8 cellular contexts compared by ENCODE assay signal in genomic region chr5:134436523-134437339, GRCh38. TPM values are rescaled to one million over a fixed set of nuclear protein-coding genes. Genes with fewer than 3 reads are reported as not detected.
A peak's percentile ranks its signal among the peaks of the same experiment; 100 is the strongest.
DNase-seq lines count a peak whose midpoint lies in the region; ATAC-seq, FAIRE-seq and TF ChIP-seq lines count a peak whose summit lies in the region.

No MANE protein-coding gene starts in this region.

- peak overlapping the region; percentile 64 for H3K27ac Mint-ChIP-seq in astrocyte (ENCODE audit: unreplicated experiment)

- peak overlapping the region; percentile 93 for H3K27ac ChIP-seq in astrocyte (ENCODE audit: low read depth, low read length)

- H3K27me3 Mint-ChIP-seq in astrocyte (ENCODE audit: low read depth, unreplicated experiment), result no peaks in the 10 kb centered on the region

- H3K4me1 Mint-ChIP-seq in astrocyte (ENCODE audit: low read depth, unreplicated experiment), result peaks cover 45% of the 10 kb centered on the region

- H3K4me2 ChIP-seq in astrocyte (ENCODE audit: low read length), result peak overlapping the region; percentile 82

- H3K4me1 ChIP-seq in astrocyte (ENCODE audit: insufficient read depth, low read length), result peaks cover 37% of the 10 kb centered on the region

- peak; percentile 91 for ATAC-seq in GM21423 (IDR thresholded peaks at IDR 0.05; ENCODE audit: unreplicated experiment)

- H3K9ac ChIP-seq in astrocyte (ENCODE audit: low read length), result peak overlapping the region; percentile 78

- no peaks in the 10 kb centered on the region for H3K79me2 ChIP-seq in astrocyte (ENCODE audit: insufficient read depth, low read length)

- TF ChIP-seq CTCF in astrocyte (IDR thresholded peaks at IDR 0.05; ENCODE audit: insufficient read depth, low read depth, low read length), result no peak

- no peak for FAIRE-seq in astrocyte (lab: Jason Lieb, UNC)

- DNase-seq in Caki2 (ENCODE audit: low read depth) (peak; percentile 80), HuH-7 (ENCODE audit: low spot score) (peak; percentile 54), SW480 (ENCODE audit: low spot score) (peak; percentile 86), astrocyte (ENCODE audit: low read depth) (peak; percentile 96), iris pigment epithelial cell (ENCODE audit: low read depth) (peak; percentile 92), D341Med (ENCODE audit: low spot score) (no peak)
- DNase-seq in stimulated activated CD4-positive, alpha-beta T cell treated with anti-CD3 and anti-CD28 coated beads, Interleukin-12 subunit alpha, Interleukin-12 subunit beta, amount 100 ng/mL, for 48 hours (ENCODE audit: low read depth in 2 of 3, low spot score in 1 of 3), result peak; percentile 28

- H3K4me3 ChIP-seq in astrocyte (ENCODE audit: insufficient read depth, low read depth, low read length), result peak overlapping the region; percentile 7

- no peaks in the 10 kb centered on the region for H3K27me3 ChIP-seq in astrocyte (ENCODE audit: insufficient read depth, low read length)

- H3K36me3 ChIP-seq in astrocyte (ENCODE audit: insufficient read depth, low read length), result no peaks in the 10 kb centered on the region

- H2AFZ ChIP-seq in astrocyte (ENCODE audit: low read depth, low read length), result peak overlapping the region; percentile 80

- H3K4me3 Mint-ChIP-seq in astrocyte (ENCODE audit: unreplicated experiment), result peak overlapping the region; percentile 23

- in situ Hi-C loops in Caki2 (cut with HindIII; ENCODE audit: low pct_unique_long_range_greater_than_20kb, low sequenced_read_pairs), result no loop called here

- H3K9me3 Mint-ChIP-seq in astrocyte (ENCODE audit: unreplicated experiment), result no peaks in the 10 kb centered on the region

- H3K36me3 Mint-ChIP-seq in astrocyte (ENCODE audit: low read depth, unreplicated experiment), result no peaks in the 10 kb centered on the region

- H4K20me1 ChIP-seq in astrocyte (ENCODE audit: insufficient read depth, low read length), result no peaks in the 10 kb centered on the region

- no peaks in the 10 kb centered on the region for H3K9me3 ChIP-seq in astrocyte (ENCODE audit: insufficient read depth, low read depth, low read length)

RNA-seq across cellular contexts. Expression of gene CDKN2AIPNL, which starts 25.1 kb away (rescaled TPM):
- total RNA-seq in Caki2 (2014; rRNA removed; shearing (Covaris generic); ENCODE audit: low replicate concordance), result 62.5 and 74.1 TPM in 2 replicates
- total RNA-seq in astrocyte, result 22.1 and 22.8 TPM in 2 replicates
